ENCODE assay signal across 12 cellular contexts in genomic region chr1:66506991-66507390, GRCh38. TPM values are rescaled to one million over a fixed set of nuclear protein-coding genes. Genes with fewer than 3 reads are reported as not detected.
DNase-seq lines count a peak whose midpoint lies in the region; ATAC-seq and TF ChIP-seq lines count a peak whose summit lies in the region.
"Had no signal": no experiment of that assay in that cellular context is flagged by ENCODE, and none has a peak within 500 bp of the region (broad histone marks: within the 10 kb centered on the region; RNA-seq: fewer than 3 reads in every experiment).

No MANE protein-coding gene starts in this region.

- no peak overlapping the region for H3K14ac ChIP-seq in mesenchymal stem cell (ENCODE audit: low read length in 2 of 2)

- no peaks in the 10 kb centered on the region for H3K9me2 ChIP-seq in Loucy (replicated peaks; ENCODE audit: low read depth, low read length)
- H3K9me2 ChIP-seq in PC-9 (ENCODE audit: insufficient read depth) = no peaks in the 10 kb centered on the region

- no peak overlapping the region for H4K8ac ChIP-seq in mesenchymal stem cell (ENCODE audit: low read length)

- H3K27me3 ChIP-seq in Loucy (ENCODE audit: insufficient read depth, low read length, poor library complexity, severe bottlenecking) (no peaks in the 10 kb centered on the region), mesenchymal stem cell (ENCODE audit: control insufficient read depth in 1 of 2, insufficient read depth in 1 of 2, low read length in 2 of 2) (no peaks in the 10 kb centered on the region), PC-9 (ENCODE audit: insufficient read depth, low read depth) (no peaks in the 10 kb centered on the region)

- H2AFZ ChIP-seq in Loucy (ENCODE audit: low read length) (0 out of 2 replicates have a peak overlapping the region, but pooled peaks have one; percentile 37), mesenchymal stem cell (ENCODE audit: low read depth, low read length) (no peak overlapping the region), PC-9 (no peak overlapping the region)

- H3K9me3 ChIP-seq in Loucy (ENCODE audit: insufficient read depth, low read depth, low read length) = no peaks in the 10 kb centered on the region
- no peaks in the 10 kb centered on the region for H3K9me3 ChIP-seq in mesenchymal stem cell (ENCODE audit: control insufficient read depth, low read length)
- H3K9me3 ChIP-seq in PC-9 (ENCODE audit: insufficient read depth, low read depth) = no peaks in the 10 kb centered on the region
- H3K9me3 ChIP-seq: A549, Caco-2, HAP-1 had no signal

- no peak overlapping the region for H2BK120ac ChIP-seq in mesenchymal stem cell (ENCODE audit: low read depth, low read length)

- H2BK12ac ChIP-seq in mesenchymal stem cell (ENCODE audit: low read length in 2 of 2) = peak overlapping the region in 1 of 2 experiments; percentile 63

- H3K27ac ChIP-seq in mesenchymal stem cell (ENCODE audit: low read length, poor library complexity, severe bottlenecking) = peak overlapping the region; percentile 85
- no peak overlapping the region for H3K27ac ChIP-seq in PC-9
- H3K27ac ChIP-seq: A549 had no signal

- H3K4me3 ChIP-seq in Loucy (ENCODE audit: low read length, poor library complexity, severe bottlenecking) = no peak overlapping the region
- no peak overlapping the region for H3K4me3 ChIP-seq in choroid plexus epithelial cell (ENCODE audit: low read depth, low read length)
- no peak overlapping the region for H3K4me3 ChIP-seq in mesenchymal stem cell (ENCODE audit: insufficient read depth in 1 of 2, low read depth in 1 of 2, low read length in 2 of 2)
- H3K4me3 ChIP-seq in PC-9 = no peak overlapping the region
- H3K4me3 ChIP-seq: A549, HAP-1 had no signal

- BruUV-seq in PC-9 (replicated peaks; lab: Mats Ljungman, UMichigan) = no TSS peak

- no peak for TF ChIP-seq CTCF in Loucy (conservative IDR thresholded peaks at IDR 0.05; ENCODE audit: low read length)
- TF ChIP-seq CTCF in choroid plexus epithelial cell (conservative IDR thresholded peaks at IDR 0.05; ENCODE audit: low read depth, low read length) = no peak
- TF ChIP-seq CTCF in PC-9 (conservative IDR thresholded peaks at IDR 0.05) = no peak

- intact Hi-C loops in PC-9 (cut with micrococcal nuclease; ENCODE audit: unreplicated experiment) = no loop called here

- H3K4me1 ChIP-seq in Loucy (ENCODE audit: insufficient read depth, low read length, poor library complexity, severe bottlenecking) (peaks cover 5% of the 10 kb centered on the region), mesenchymal stem cell (ENCODE audit: control insufficient read depth, insufficient read depth, low read depth, low read length) (peaks cover 3% of the 10 kb centered on the region), PC-9 (replicated peaks; ENCODE audit: insufficient read depth) (no peaks in the 10 kb centered on the region)
- H3K4me1 ChIP-seq: A549, Caco-2 had no signal

- ATAC-seq in esophagus mucosa = no peak
- ATAC-seq: A549 had no signal

- H4K20me1 ChIP-seq in Loucy (ENCODE audit: insufficient read depth, low read length, poor library complexity, severe bottlenecking) = no peaks in the 10 kb centered on the region
- no peaks in the 10 kb centered on the region for H4K20me1 ChIP-seq in PC-9 (ENCODE audit: insufficient read depth)

- H2AK5ac ChIP-seq in mesenchymal stem cell (ENCODE audit: low read length, severe bottlenecking) = peak overlapping the region; percentile 68

- POLR2A ChIA-PET in PC-9 (lab: Charles Lee; ENCODE audit: unreplicated experiment) = no interaction called here

- peak; percentile 19 for DNase-seq in choroid plexus epithelial cell (ENCODE audit: low read depth)
- no peak for DNase-seq in mesenchymal stem cell
- no peak for DNase-seq in SIG-M5 (lab: John Stamatoyannopoulos, UW)
- no peak for DNase-seq in C1 segment of cervical spinal cord (lab: John Stamatoyannopoulos, UW)
- no peak for DNase-seq in PC-9
- DNase-seq: Caco-2; CD8-positive, alpha-beta memory T cell; GF-D8 had no signal

- no peak overlapping the region for H3K18ac ChIP-seq in mesenchymal stem cell (ENCODE audit: low read depth in 1 of 2, low read length in 2 of 2)

- H3K36me3 ChIP-seq in Loucy (ENCODE audit: insufficient read depth, low read length) (no peaks in the 10 kb centered on the region), mesenchymal stem cell (ENCODE audit: control insufficient read depth in 1 of 2, insufficient read depth in 2 of 2, low read depth in 1 of 2, low read length in 2 of 2) (no peaks in the 10 kb centered on the region), PC-9 (ENCODE audit: low read depth) (no peaks in the 10 kb centered on the region)
- H3K36me3 ChIP-seq: HAP-1 had no signal

- H3K4me2 ChIP-seq in Loucy (ENCODE audit: low read depth, low read length, poor library complexity, severe bottlenecking) (no peak overlapping the region), mesenchymal stem cell (ENCODE audit: low read length, poor library complexity, severe bottlenecking) (no peak overlapping the region), PC-9 (no peak overlapping the region)
- H3K4me2 ChIP-seq: A549 had no signal

- H3K4ac ChIP-seq in mesenchymal stem cell (ENCODE audit: low read depth in 1 of 2, low read length in 2 of 2) = no peak overlapping the region

- H3F3A ChIP-seq in Loucy (ENCODE audit: low read depth) (no peaks in the 10 kb centered on the region), PC-9 (ENCODE audit: insufficient read depth, low read depth) (no peaks in the 10 kb centered on the region)

- no peak overlapping the region for H2BK15ac ChIP-seq in mesenchymal stem cell (ENCODE audit: low read depth, poor library complexity, severe bottlenecking)

- CTCF ChIA-PET in PC-9 (lab: Charles Lee) = no interaction called here

- H2BK5ac ChIP-seq in mesenchymal stem cell (ENCODE audit: low read depth, low read length, poor library complexity, severe bottlenecking) = no peak overlapping the region

- H3K79me1 ChIP-seq in mesenchymal stem cell (replicated peaks; ENCODE audit: low read length, poor library complexity, severe bottlenecking) = no peaks in the 10 kb centered on the region

- H4K91ac ChIP-seq in mesenchymal stem cell (ENCODE audit: low read length) = no peak overlapping the region

- no peak overlapping the region for H3K23ac ChIP-seq in mesenchymal stem cell (ENCODE audit: low read length in 2 of 2)

- H3K79me2 ChIP-seq in Loucy (ENCODE audit: insufficient read depth, low read length) = no peaks in the 10 kb centered on the region
- H3K79me2 ChIP-seq in PC-9 (ENCODE audit: low read depth) = no peaks in the 10 kb centered on the region

- H3K9ac ChIP-seq in Loucy (ENCODE audit: low read depth, low read length, poor library complexity, severe bottlenecking) (no peak overlapping the region), mesenchymal stem cell (ENCODE audit: low read length) (no peak overlapping the region)

RNA-seq across cellular contexts. Expression of gene SGIP1, which starts 27.0 kb away (rescaled TPM):
- 104 TPM for polyA plus RNA-seq in mesenchymal stem cell (2013, experiment 1 of 2)
- polyA plus RNA-seq in mesenchymal stem cell (2013, experiment 2 of 2) = 103 TPM
- total RNA-seq in PC-9 (2021) (not detected in 2 replicates), esophagus mucosa (1.4 TPM)
- total RNA-seq: Caco-2; CD8-positive, alpha-beta memory T cell had no signal
- polyA plus RNA-seq: A549; CD8-positive, alpha-beta memory T cell had no signal
